ENCODE assay signal across 1 cellular context in genomic region chr5:174608631-174609097, GRCh38.
A peak's percentile ranks its signal among the peaks of the same experiment; 100 is the strongest.
TF ChIP-seq lines count a peak whose summit lies in the region.

No MANE protein-coding gene starts in this region.

TF ChIP-seq in K562, 482 proteins besides CTCF, POLR2A, EP300 and RAD21 (continued from another document):
- TF ChIP-seq, protein P1, sequence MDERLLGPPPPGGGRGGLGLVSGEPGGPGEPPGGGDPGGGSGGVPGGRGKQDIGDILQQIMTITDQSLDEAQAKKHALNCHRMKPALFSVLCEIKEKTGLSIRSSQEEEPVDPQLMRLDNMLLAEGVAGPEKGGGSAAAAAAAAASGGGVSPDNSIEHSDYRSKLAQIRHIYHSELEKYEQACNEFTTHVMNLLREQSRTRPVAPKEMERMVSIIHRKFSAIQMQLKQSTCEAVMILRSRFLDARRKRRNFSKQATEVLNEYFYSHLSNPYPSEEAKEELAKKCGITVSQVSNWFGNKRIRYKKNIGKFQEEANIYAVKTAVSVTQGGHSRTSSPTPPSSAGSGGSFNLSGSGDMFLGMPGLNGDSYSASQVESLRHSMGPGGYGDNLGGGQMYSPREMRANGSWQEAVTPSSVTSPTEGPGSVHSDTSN (CRISPR knock-in tag; IDR thresholded peaks at IDR 0.05; ENCODE audit: low read depth): no peak
- TF ChIP-seq, protein P1 (tag; conservative IDR thresholded peaks at IDR 0.05; ENCODE audit: low read depth): 0 out of 2 replicates have a peak, but pooled peaks have one; percentile 51
- TF ChIP-seq MAFG (tag; conservative IDR thresholded peaks at IDR 0.05): peak; percentile 86
- TF ChIP-seq MAFK (IDR thresholded peaks at IDR 0.05; ENCODE audit: low read length): peak; percentile 87
- no peak for TF ChIP-seq OTX1 (CRISPR knock-in tag; IDR thresholded peaks at IDR 0.05)
- TF ChIP-seq ZBTB8A (IDR thresholded peaks at IDR 0.05; ENCODE audit: partially characterized antibody): no peak
- TF ChIP-seq, protein P2, sequence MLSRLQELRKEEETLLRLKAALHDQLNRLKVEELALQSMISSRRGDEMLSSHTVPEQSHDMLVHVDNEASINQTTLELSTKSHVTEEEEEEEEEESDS (CRISPR knock-in tag; IDR thresholded peaks at IDR 0.05): no peak
